Comparison of ENCODE assay signal across 12 cellular contexts in genomic region chr3:187902041-187902471, GRCh38.
A peak's percentile ranks its signal among the peaks of the same experiment; 100 is the strongest.
DNase-seq lines count a peak whose midpoint lies in the region; ATAC-seq, FAIRE-seq and TF ChIP-seq lines count a peak whose summit lies in the region.
"Had no signal": no experiment of that assay in that cellular context is flagged by ENCODE, and none has a peak within 500 bp of the region (broad histone marks: within the 10 kb centered on the region; RNA-seq: fewer than 3 reads in every experiment).

No MANE protein-coding gene starts in this region.

- no peaks in the 10 kb centered on the region for H3K36me3 Mint-ChIP-seq in effector memory CD8-positive, alpha-beta T cell (ENCODE audit: insufficient read depth)
- H3K36me3 Mint-ChIP-seq in progenitor cell of endocrine pancreas (ENCODE audit: insufficient read depth): no peaks in the 10 kb centered on the region
- H3K36me3 Mint-ChIP-seq: activated naive CD4-positive, alpha-beta T cell treated with anti-CD3 and anti-CD28 coated beads, Interleukin-2, amount 50 U/mL, for 72 hours had no signal

- H3K9me3 ChIP-seq in MG63: no peaks in the 10 kb centered on the region
- H3K9me3 ChIP-seq: esophagus squamous epithelium had no signal

- H3K4me3 ChIP-seq in MG63: no peak overlapping the region
- H3K4me3 ChIP-seq: esophagus squamous epithelium had no signal

- H3K4me1 Mint-ChIP-seq in effector memory CD8-positive, alpha-beta T cell (ENCODE audit: low read depth in 2 of 2): no peaks in the 10 kb centered on the region
- H3K4me1 Mint-ChIP-seq in progenitor cell of endocrine pancreas (ENCODE audit: low read depth): no peaks in the 10 kb centered on the region

- no peak for DNase-seq in effector memory CD8-positive, alpha-beta T cell
- DNase-seq in progenitor cell of endocrine pancreas (ENCODE audit: low spot score, unreplicated experiment): no peak
- no peak for DNase-seq in DMS153 (lab: John Stamatoyannopoulos, UW)
- no peak for DNase-seq in HTR-8/SVneo (ENCODE audit: insufficient read length, low spot score)
- DNase-seq in MG63: no peak
- DNase-seq: activated CD8-positive, alpha-beta T cell treated with anti-CD3 and anti-CD28 coated beads, Interleukin-2, amount 10 ng/mL, durations not matched to agents 7 days and 5 days; esophagus squamous epithelium; trophoblast cell had no signal

- no peak overlapping the region for H3K4me3 Mint-ChIP-seq in effector memory CD8-positive, alpha-beta T cell
- no peak overlapping the region for H3K4me3 Mint-ChIP-seq in progenitor cell of endocrine pancreas (ENCODE audit: low read depth)
- H3K4me3 Mint-ChIP-seq: activated CD8-positive, alpha-beta T cell treated with anti-CD3 and anti-CD28 coated beads, Interleukin-2, amount 10 ng/mL, durations not matched to agents 7 days and 5 days had no signal

- H3K27ac Mint-ChIP-seq in effector memory CD8-positive, alpha-beta T cell: peak overlapping the region in 1 of 2 donors; percentile 25
- H3K27ac Mint-ChIP-seq in progenitor cell of endocrine pancreas: no peak overlapping the region
- H3K27ac Mint-ChIP-seq: activated CD8-positive, alpha-beta T cell treated with anti-CD3 and anti-CD28 coated beads, Interleukin-2, amount 10 ng/mL, durations not matched to agents 7 days and 5 days; activated naive CD4-positive, alpha-beta T cell treated with anti-CD3 and anti-CD28 coated beads, Interleukin-2, amount 50 U/mL, for 72 hours had no signal

- H3K27me3 Mint-ChIP-seq in effector memory CD8-positive, alpha-beta T cell: peaks cover 0 to 7% of the 10 kb centered on the region in 2 donors
- peaks cover 6% of the 10 kb centered on the region for H3K27me3 Mint-ChIP-seq in progenitor cell of endocrine pancreas

- H3K9me3 Mint-ChIP-seq in effector memory CD8-positive, alpha-beta T cell: no peaks in the 10 kb centered on the region
- H3K9me3 Mint-ChIP-seq in progenitor cell of endocrine pancreas (ENCODE audit: low read depth): no peaks in the 10 kb centered on the region

- no peaks in the 10 kb centered on the region; the same call in 1 of the 2 replicates for H3K27me3 ChIP-seq in MG63
- H3K27me3 ChIP-seq: esophagus squamous epithelium had no signal

- FAIRE-seq in HTR-8/SVneo (lab: Jason Lieb, UNC): no peak

- ATAC-seq in GM18520 (IDR thresholded peaks at IDR 0.05; ENCODE audit: unreplicated experiment) (peak; percentile 36), GM21737 (IDR thresholded peaks at IDR 0.05; ENCODE audit: unreplicated experiment) (peak; percentile 64), HG03342 (IDR thresholded peaks at IDR 0.05; ENCODE audit: unreplicated experiment) (peak; percentile 66)
- peak; percentile 19 for ATAC-seq in effector memory CD8-positive, alpha-beta T cell (replicated peaks)
- ATAC-seq: activated CD8-positive, alpha-beta T cell treated with anti-CD3 and anti-CD28 coated beads, Interleukin-2, amount 10 ng/mL, durations not matched to agents 7 days and 5 days had no signal

- no peak for TF ChIP-seq CTCF in progenitor cell of endocrine pancreas (IDR thresholded peaks at IDR 0.05; ENCODE audit: unreplicated experiment)

- no peaks in the 10 kb centered on the region for H3K36me3 ChIP-seq in MG63
- H3K36me3 ChIP-seq: esophagus squamous epithelium had no signal
